In the genomic region with DNA sequence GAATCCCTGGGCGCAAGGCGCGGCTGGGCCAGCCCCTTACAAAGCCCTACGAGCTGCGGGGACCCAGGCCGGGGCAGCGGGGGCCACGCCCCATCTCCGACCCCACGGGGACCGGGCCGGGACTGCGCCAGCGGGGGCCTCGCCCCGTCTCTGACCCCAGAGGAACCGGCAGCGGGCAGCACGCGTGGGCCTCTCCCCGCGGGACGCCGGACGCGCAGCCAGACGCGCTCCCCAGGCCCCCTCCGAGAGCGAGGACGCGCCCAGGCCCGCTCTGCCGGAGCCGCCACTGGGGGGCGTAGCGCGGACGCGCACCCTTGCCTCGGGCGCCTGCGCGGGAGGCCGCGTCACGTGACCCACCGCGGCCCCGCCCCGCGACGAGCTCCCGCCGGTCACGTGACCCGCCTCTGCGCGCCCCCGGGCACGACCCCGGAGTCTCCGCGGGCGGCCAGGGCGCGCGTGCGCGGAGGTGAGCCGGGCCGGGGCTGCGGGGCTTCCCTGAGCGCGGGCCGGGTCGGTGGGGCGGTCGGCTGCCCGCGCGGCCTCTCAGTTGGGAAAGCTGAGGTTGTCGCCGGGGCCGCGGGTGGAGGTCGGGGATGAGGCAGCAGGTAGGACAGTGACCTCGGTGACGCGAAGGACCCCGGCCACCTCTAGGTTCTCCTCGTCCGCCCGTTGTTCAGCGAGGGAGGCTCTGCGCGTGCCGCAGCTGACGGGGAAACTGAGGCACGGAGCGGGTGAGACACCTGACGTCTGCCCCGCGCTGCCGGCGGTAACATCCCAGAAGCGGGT, we compare ENCODE assay signal across 7 cellular contexts. TPM values are rescaled to one million over a fixed set of nuclear protein-coding genes. Genes with fewer than 3 reads are reported as not detected.
DNase-seq lines count a peak whose midpoint lies in the region; ATAC-seq, FAIRE-seq and TF ChIP-seq lines count a peak whose summit lies in the region.

Gene GAA (plus strand): TSS at position 422 of the 786 bp plus-strand sequence. CDS start 3,006 bp downstream, outside the sequence.

- no peak for FAIRE-seq in small intestine (lab: Jason Lieb, UNC)

- H3K4me3 ChIP-seq in small intestine (ENCODE audit: low read depth in 1 of 2, low read length in 2 of 2) = peak within 1 kb of the TSS; percentile 77 to 92

- peaks cover 0 to 3% of the 10 kb centered on the region in 2 donors for H3K4me1 ChIP-seq in small intestine (ENCODE audit: control insufficient read depth in 2 of 2, insufficient read depth in 1 of 2, low read depth in 1 of 2, low read length in 1 of 2)

- DNase-seq in NCI-H2171 treated with DMSO at 0.1 percent for 48 hours (lab: John Stamatoyannopoulos, UW) (peak; percentile 66), T47D (ENCODE audit: low read depth in 1 of 2, low spot score in 1 of 2) (peak; percentile 87 to 97), iPS-NIHi11 (ENCODE audit: low spot score) (peak; percentile 100), small intestine (peak; percentile 80)

- H3K9me3 ChIP-seq in small intestine (ENCODE audit: control insufficient read depth, low read depth) = no peaks in the 10 kb centered on the region

- ATAC-seq in GM18502 (IDR thresholded peaks at IDR 0.05; ENCODE audit: poor library complexity, unreplicated experiment) (peak; percentile 77), HG02938 (IDR thresholded peaks at IDR 0.05; ENCODE audit: unreplicated experiment) (peak; percentile 51)

- in situ Hi-C loops in T47D (cut with HindIII; ENCODE audit: low pct_unique_long_range_greater_than_20kb, low sequenced_read_pairs) = no loop called here

- no peaks in the 10 kb centered on the region for H3K27me3 ChIP-seq in small intestine (ENCODE audit: control insufficient read depth in 2 of 2, insufficient read depth in 2 of 2, low read length in 2 of 2)

- WGBS in small intestine, 3 donors = 0 to 1% (median 0%) methylated on average over 57 to 107 of the region's 107 CpGs

- no peaks in the 10 kb centered on the region for H3K36me3 ChIP-seq in small intestine (ENCODE audit: control insufficient read depth in 2 of 2, insufficient read depth in 2 of 2, low read length in 2 of 2)

- TF ChIP-seq CTCF in VCaP (conservative IDR thresholded peaks at IDR 0.05) = peak; percentile 96

- H3K27ac ChIP-seq in VCaP (peak within 1 kb of the TSS; percentile 92), small intestine (ENCODE audit: low read depth in 1 of 2, low read length in 1 of 2) (peak within 1 kb of the TSS; percentile 50 to 74)

RNA-seq across cellular contexts. Expression of gene GAA, which starts in this region (rescaled TPM):
- 10 to 100 TPM; 13.2 to 25.9 (median 16.8) TPM for polyA plus RNA-seq in small intestine

Comparison
In these comparisons a context has a peak if more than half of its experiments do, and no peak if none do; other contexts are left out.
1. Peak in every context shown above with its lines: DNase-seq, ATAC-seq, H3K4me3 ChIP-seq and H3K27ac ChIP-seq.